In genomic region chr18:2984703-2985261, GRCh38 we compare ENCODE assay signal across 11 cellular contexts. TPM values are rescaled to one million over a fixed set of nuclear protein-coding genes. Genes with fewer than 3 reads are reported as not detected.
DNase-seq lines count a peak whose midpoint lies in the region; ATAC-seq and TF ChIP-seq lines count a peak whose summit lies in the region.
"Had no signal": no experiment of that assay in that cellular context is flagged by ENCODE, and none has a peak within 500 bp of the region (broad histone marks: within the 10 kb centered on the region; RNA-seq: fewer than 3 reads in every experiment).

No MANE protein-coding gene starts in this region.

- peak; percentile 91 for TF ChIP-seq EP300 in transverse colon (IDR thresholded peaks at IDR 0.05; ENCODE audit: low read depth)

- H3K27ac ChIP-seq in liver (ENCODE audit: low read depth in 1 of 2, low read length in 2 of 2): peak overlapping the region; percentile 87 to 90
- peak overlapping the region; percentile 68 to 87 (median 78) for H3K27ac ChIP-seq in transverse colon
- H3K27ac ChIP-seq in gastrocnemius medialis: no peak overlapping the region
- H3K27ac ChIP-seq: GM23248 had no signal

- in situ Hi-C loops in transverse colon (cut with MboI; ENCODE audit: low pct_ligation_motif_present in 1 of 4, low pct_unique_long_range_greater_than_20kb in 1 of 4, low sequenced_read_pairs in 3 of 4) (loop anchor here in 2 of 4 donors (10.0 kb wide), 1 partner anchor 50 kb away; no protein-coding TSS in a partner anchor), gastrocnemius medialis (cut with MboI; ENCODE audit: low sequenced_read_pairs in 4 of 4) (no loop called here)

- no peaks in the 10 kb centered on the region for H3K27me3 Mint-ChIP-seq in activated naive CD4-positive, alpha-beta T cell treated with anti-CD3 and anti-CD28 coated beads for 36 hours (ENCODE audit: low read depth)
- H3K27me3 Mint-ChIP-seq in activated T-helper 1 cell treated with anti-CD3 and anti-CD28 coated beads, Interleukin-12 subunit alpha, Interleukin-12 subunit beta, Interleukin-2, Interleukin-4 antibody, amounts not matched to agents 30 ng/mL and 10 ng/mL and 1 ng/mL, durations not matched to agents 14 hours and 24 hours and 36 hours (ENCODE audit: insufficient read depth): no peaks in the 10 kb centered on the region

- no peaks in the 10 kb centered on the region for H3K9me3 Mint-ChIP-seq in activated naive CD4-positive, alpha-beta T cell treated with anti-CD3 and anti-CD28 coated beads for 36 hours
- no peaks in the 10 kb centered on the region for H3K9me3 Mint-ChIP-seq in activated T-helper 1 cell treated with anti-CD3 and anti-CD28 coated beads, Interleukin-12 subunit alpha, Interleukin-12 subunit beta, Interleukin-2, Interleukin-4 antibody, amounts not matched to agents 30 ng/mL and 10 ng/mL and 1 ng/mL, durations not matched to agents 14 hours and 24 hours and 36 hours

- H3K9me3 ChIP-seq in liver (ENCODE audit: control insufficient read depth in 4 of 4, low read length in 3 of 4) (no peaks in the 10 kb centered on the region), transverse colon (no peaks in the 10 kb centered on the region), gastrocnemius medialis (no peaks in the 10 kb centered on the region)
- H3K9me3 ChIP-seq: MG63 had no signal

- H3K4me1 ChIP-seq in liver (ENCODE audit: control insufficient read depth in 4 of 4, insufficient read depth in 4 of 4, low read length in 3 of 4): peaks cover 0 to 50% (median 35%) of the 10 kb centered on the region in 4 donors
- peaks cover 35 to 74% (median 55%) of the 10 kb centered on the region in 4 donors for H3K4me1 ChIP-seq in transverse colon
- peaks cover 21 to 34% of the 10 kb centered on the region in 2 donors for H3K4me1 ChIP-seq in gastrocnemius medialis

- no peak overlapping the region for H3K4me3 Mint-ChIP-seq in activated naive CD4-positive, alpha-beta T cell treated with anti-CD3 and anti-CD28 coated beads for 36 hours
- peak overlapping the region; percentile 27 for H3K4me3 Mint-ChIP-seq in activated T-helper 1 cell treated with anti-CD3 and anti-CD28 coated beads, Interleukin-12 subunit alpha, Interleukin-12 subunit beta, Interleukin-2, Interleukin-4 antibody, amounts not matched to agents 30 ng/mL and 10 ng/mL and 1 ng/mL, durations not matched to agents 14 hours and 24 hours and 36 hours

- H3K27me3 ChIP-seq in liver (ENCODE audit: control insufficient read depth in 4 of 4, insufficient read depth in 4 of 4, low read length in 3 of 4): no peaks in the 10 kb centered on the region
- H3K27me3 ChIP-seq in transverse colon: no peaks in the 10 kb centered on the region
- H3K27me3 ChIP-seq in gastrocnemius medialis: no peaks in the 10 kb centered on the region
- H3K27me3 ChIP-seq: MG63 had no signal

- H3K4me3 ChIP-seq in liver (ENCODE audit: low read depth in 1 of 3, low read length in 3 of 3) (no peak overlapping the region), transverse colon (no peak overlapping the region), gastrocnemius medialis (no peak overlapping the region)
- H3K4me3 ChIP-seq: GM23248, MG63 had no signal

- no peak for ATAC-seq in gastrocnemius medialis

- peak overlapping the region in 1 of 2 donors; percentile 86 for H3K9ac ChIP-seq in liver (ENCODE audit: low read depth in 1 of 2, low read length in 2 of 2)
- H3K9ac ChIP-seq: GM23248 had no signal

- no peaks in the 10 kb centered on the region for H3K36me3 ChIP-seq in liver (ENCODE audit: control insufficient read depth in 4 of 4, insufficient read depth in 3 of 4, low read depth in 1 of 4, low read length in 3 of 4)
- no peaks in the 10 kb centered on the region for H3K36me3 ChIP-seq in transverse colon
- no peaks in the 10 kb centered on the region for H3K36me3 ChIP-seq in gastrocnemius medialis
- H3K36me3 ChIP-seq: MG63 had no signal

- H3K27ac Mint-ChIP-seq in activated naive CD4-positive, alpha-beta T cell treated with anti-CD3 and anti-CD28 coated beads for 36 hours: peak overlapping the region; percentile 78
- peak overlapping the region; percentile 72 for H3K27ac Mint-ChIP-seq in activated T-helper 1 cell treated with anti-CD3 and anti-CD28 coated beads, Interleukin-12 subunit alpha, Interleukin-12 subunit beta, Interleukin-2, Interleukin-4 antibody, amounts not matched to agents 30 ng/mL and 10 ng/mL and 1 ng/mL, durations not matched to agents 14 hours and 24 hours and 36 hours

- TF ChIP-seq CTCF in liver (IDR thresholded peaks at IDR 0.05; ENCODE audit: low read depth, low read length, missing input control): no peak
- no peak for TF ChIP-seq CTCF in transverse colon (IDR thresholded peaks at IDR 0.05)
- no peak for TF ChIP-seq CTCF in gastrocnemius medialis (IDR thresholded peaks at IDR 0.05 in 4 of 5, conservative IDR thresholded peaks at IDR 0.05 in 1 of 5)

- CTCF ChIA-PET in activated naive CD4-positive, alpha-beta T cell treated with anti-CD3 and anti-CD28 coated beads for 36 hours (lab: Charles Lee): interaction anchor here (0.7 to 7.0 kb wide), 38 partner anchors 9 to 669 kb away, joined by 3 to 101 read pairs (median 6); no protein-coding TSS in a partner anchor

- H3K4me1 Mint-ChIP-seq in activated naive CD4-positive, alpha-beta T cell treated with anti-CD3 and anti-CD28 coated beads for 36 hours (ENCODE audit: low read depth): peaks cover 80% of the 10 kb centered on the region
- peaks cover 81% of the 10 kb centered on the region for H3K4me1 Mint-ChIP-seq in activated T-helper 1 cell treated with anti-CD3 and anti-CD28 coated beads, Interleukin-12 subunit alpha, Interleukin-12 subunit beta, Interleukin-2, Interleukin-4 antibody, amounts not matched to agents 30 ng/mL and 10 ng/mL and 1 ng/mL, durations not matched to agents 14 hours and 24 hours and 36 hours (ENCODE audit: low read depth)

- intact Hi-C loops in activated naive CD4-positive, alpha-beta T cell treated with anti-CD3 and anti-CD28 coated beads for 36 hours (cut with micrococcal nuclease): loop anchor here (1.0 to 10.0 kb wide), 8 partner anchors 52 to 650 kb away; partner anchors contain the start of genes EMILIN2, METTL4, NDC80 and TGIF1
- intact Hi-C loops in activated T-helper 1 cell treated with anti-CD3 and anti-CD28 coated beads, Interleukin-12 subunit alpha, Interleukin-12 subunit beta, Interleukin-2, Interleukin-4 antibody, amounts not matched to agents 30 ng/mL and 10 ng/mL and 1 ng/mL, durations not matched to agents 14 hours and 24 hours and 36 hours (cut with micrococcal nuclease): loop anchor here (1.0 to 5.0 kb wide), 2 partner anchors 52 to 327 kb away; partner anchors contain the start of gene SMCHD1
- intact Hi-C loops in transverse colon (cut with DNase I; ENCODE audit: low total_unique reads) (no loop called here), gastrocnemius medialis (cut with DNase I; ENCODE audit: low total_unique reads) (loop anchor here (1.0 kb wide), 1 partner anchor 52 kb away; no protein-coding TSS in a partner anchor)

- WGBS in liver: 24% methylated on average over 2 of the region's 2 CpGs
- 40 to 60% methylated on average over 1 to 2 of the region's 2 CpGs for WGBS in transverse colon (ENCODE audit: low coverage in 1 of 2), 2 donors

- TF ChIP-seq RAD21 in liver (IDR thresholded peaks at IDR 0.05): peak; percentile 38 to 58

- peaks cover 7% of the 10 kb centered on the region for H3K36me3 Mint-ChIP-seq in activated naive CD4-positive, alpha-beta T cell treated with anti-CD3 and anti-CD28 coated beads for 36 hours (ENCODE audit: low read depth)
- H3K36me3 Mint-ChIP-seq in activated T-helper 1 cell treated with anti-CD3 and anti-CD28 coated beads, Interleukin-12 subunit alpha, Interleukin-12 subunit beta, Interleukin-2, Interleukin-4 antibody, amounts not matched to agents 30 ng/mL and 10 ng/mL and 1 ng/mL, durations not matched to agents 14 hours and 24 hours and 36 hours (ENCODE audit: low read depth): peaks cover 11% of the 10 kb centered on the region

- DNase-seq in activated naive CD4-positive, alpha-beta T cell treated with anti-CD3 and anti-CD28 coated beads for 36 hours: no peak
- no peak for DNase-seq in activated naive CD4-positive, alpha-beta T cell treated with Interleukin-2 at 50 U/mL for 16 hours
- no peak for DNase-seq in activated T-helper 1 cell treated with anti-CD3 and anti-CD28 coated beads, Interleukin-12 subunit alpha, Interleukin-12 subunit beta, Interleukin-2, Interleukin-4 antibody, amounts not matched to agents 30 ng/mL and 10 ng/mL and 1 ng/mL, durations not matched to agents 14 hours and 24 hours and 36 hours (ENCODE audit: low spot score)
- peak; percentile 84 for DNase-seq in transverse colon
- no peak for DNase-seq in NCI-H524 (lab: John Stamatoyannopoulos, UW)
- DNase-seq in gastrocnemius medialis: no peak
- no peak for DNase-seq in stimulated activated CD4-positive, alpha-beta T cell treated with anti-CD3 and anti-CD28 coated beads, Interleukin-4, amount 100 ng/mL, for 4 hours
- DNase-seq: MG63, SHP77 treated with DMSO at 0.1 percent for 48 hours had no signal

- TF ChIP-seq POLR2A in transverse colon (IDR thresholded peaks at IDR 0.05) (peak; percentile 64), gastrocnemius medialis (IDR thresholded peaks at IDR 0.05) (no peak)

TF ChIP-seq in liver, 16 proteins besides CTCF, POLR2A, EP300 and RAD21 (continues in another document):
- peak; percentile 38 for TF ChIP-seq ZBTB33 (IDR thresholded peaks at IDR 0.05)
- TF ChIP-seq YY1 (IDR thresholded peaks at IDR 0.05): peak; percentile 72
- TF ChIP-seq GABPA (IDR thresholded peaks at IDR 0.05 in 1 of 2, conservative IDR thresholded peaks at IDR 0.05 in 1 of 2): no peak
- TF ChIP-seq HNF4G (IDR thresholded peaks at IDR 0.05): peak; percentile 89

RNA-seq across cellular contexts. Expression of gene LPIN2, which starts 28.2 kb away (rescaled TPM):
- 10 to 100 TPM; 62.4 to 65.7 TPM for total RNA-seq in activated naive CD4-positive, alpha-beta T cell treated with anti-CD3 and anti-CD28 coated beads for 36 hours
- total RNA-seq in activated T-helper 1 cell treated with anti-CD3 and anti-CD28 coated beads, Interleukin-12 subunit alpha, Interleukin-12 subunit beta, Interleukin-2, Interleukin-4 antibody, amounts not matched to agents 30 ng/mL and 10 ng/mL and 1 ng/mL, durations not matched to agents 14 hours and 24 hours and 36 hours: 86.6 and 91.8 TPM in 2 replicates
- total RNA-seq in liver (100 to 1,000 TPM; 142 to 284 TPM), transverse colon (100 to 1,000 TPM in 1 of 4 donors, 10 to 100 TPM in 3; 11.1 to 151 (median 87.0) TPM), gastrocnemius medialis (1 to 10 TPM; 4.9 to 9.1 (median 8.2) TPM)
- polyA plus RNA-seq in liver: 10 to 100 TPM; 58.6 to 63.3 TPM

Comparison
In these comparisons a context has a peak if more than half of its experiments do, and no peak if none do; other contexts are left out.
1. H3K27ac ChIP-seq: peak in liver (2 of 2) and transverse colon (4 of 4); none in gastrocnemius medialis (0 of 4).